Comparison of ENCODE assay signal across 7 cellular contexts in the genomic region with DNA sequence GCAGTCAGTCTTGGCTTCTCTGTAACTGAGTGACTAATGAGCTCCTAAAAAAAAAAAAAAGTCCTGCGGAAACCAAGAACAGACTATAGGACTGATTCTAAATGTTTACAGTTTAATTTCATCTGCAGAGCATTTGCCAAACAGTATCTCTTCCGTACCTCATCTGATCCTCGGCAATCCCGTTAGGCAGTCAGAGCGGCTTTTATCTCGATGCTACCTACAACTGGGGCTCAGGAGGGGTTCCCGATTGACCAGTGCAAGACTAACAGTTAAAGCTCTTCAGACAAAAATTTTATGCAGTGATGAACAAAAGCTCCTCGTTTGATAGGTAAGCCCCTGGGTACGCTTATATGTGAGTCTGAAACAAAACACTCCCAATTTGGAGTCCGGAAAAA. TPM values are rescaled to one million over a fixed set of nuclear protein-coding genes. Genes with fewer than 3 reads are reported as not detected.
DNase-seq lines count a peak whose midpoint lies in the region; ATAC-seq and TF ChIP-seq lines count a peak whose summit lies in the region.

No MANE protein-coding gene starts in this region.

- H3K79me2 ChIP-seq in GM23338 (replicated peaks; ENCODE audit: insufficient read depth) (peaks cover 87% of the 10 kb centered on the region), OCI-LY3 (ENCODE audit: low read length) (peaks cover 96% of the 10 kb centered on the region)

- H3K9me3 Mint-ChIP-seq in GM23338, result no peaks in the 10 kb centered on the region

- H3F3A ChIP-seq in GM23338 (replicated peaks; ENCODE audit: low read depth), result no peaks in the 10 kb centered on the region

- peaks cover 22% of the 10 kb centered on the region for H3K4me1 Mint-ChIP-seq in GM23338

- H3K36me3 ChIP-seq in GM23338 (ENCODE audit: insufficient read depth) (no peaks in the 10 kb centered on the region), OCI-LY3 (replicated peaks; ENCODE audit: low read depth, low read length) (no peaks in the 10 kb centered on the region), mucosa of descending colon (ENCODE audit: low read depth) (peaks cover 3% of the 10 kb centered on the region)

- in situ Hi-C loops in G401 (cut with HindIII; ENCODE audit: low sequenced_read_pairs), result no loop called here

- peak overlapping the region; percentile 89 for H3K9ac ChIP-seq in OCI-LY3 (ENCODE audit: low read length)

- no peaks in the 10 kb centered on the region for H3K36me3 Mint-ChIP-seq in GM23338 (ENCODE audit: low read depth)

- peaks cover 14% of the 10 kb centered on the region for H3K27me3 Mint-ChIP-seq in GM23338 (ENCODE audit: insufficient read depth, low read depth, poor library complexity)

- H3K27ac ChIP-seq in GM23338 (ENCODE audit: low read depth) (0 out of 2 replicates have a peak overlapping the region, but pooled peaks have one; percentile 45), OCI-LY3 (ENCODE audit: low read length) (peak overlapping the region; percentile 78)

- H3K4me3 Mint-ChIP-seq in GM23338, result peak overlapping the region; percentile 99

- H3K9me3 ChIP-seq in OCI-LY3 (ENCODE audit: insufficient read depth, low read length) (no peaks in the 10 kb centered on the region), mucosa of descending colon (no peaks in the 10 kb centered on the region)

- intact Hi-C loops in mucosa of descending colon (cut with DNase I, micrococcal nuclease), result no loop called here

- DNase-seq in ELR (ENCODE audit: low read depth), result peak; percentile 45
- peak; percentile 23 for DNase-seq in GM23338 (ENCODE audit: low spot score)
- peak; percentile 30 for DNase-seq in central memory CD4-positive, alpha-beta T cell
- no peak for DNase-seq in mucosa of descending colon
- DNase-seq in medulla oblongata (ENCODE audit: extremely low spot score), result no peak
- no peak for DNase-seq in G401 (ENCODE audit: low spot score)

- H3K27ac Mint-ChIP-seq in GM23338, result peak overlapping the region; percentile 99

- no peaks in the 10 kb centered on the region for H3K27me3 ChIP-seq in GM23338 (ENCODE audit: insufficient read depth)
- no peaks in the 10 kb centered on the region for H3K27me3 ChIP-seq in OCI-LY3 (ENCODE audit: low read depth, low read length)

- H3K4me3 ChIP-seq in GM23338 (peak overlapping the region; percentile 81), OCI-LY3 (ENCODE audit: low read length) (peak overlapping the region; percentile 85), mucosa of descending colon (peak overlapping the region; percentile 25)

- H3K4me2 ChIP-seq in GM23338, result peak overlapping the region; percentile 83
- H3K4me2 ChIP-seq in OCI-LY3 (ENCODE audit: low read length), result peak overlapping the region; percentile 90

- peak; percentile 5; the same call in 2 of the 3 replicates for ATAC-seq in GM23338
- no peak for ATAC-seq in mucosa of descending colon

- no peak for TF ChIP-seq CTCF in GM23338 (conservative IDR thresholded peaks at IDR 0.05; ENCODE audit: low read depth in 2 of 2)
- no peak for TF ChIP-seq CTCF in OCI-LY3 (IDR thresholded peaks at IDR 0.05; ENCODE audit: low read depth, low read length)
- TF ChIP-seq CTCF in mucosa of descending colon (IDR thresholded peaks at IDR 0.05), result no peak

- H3K4me1 ChIP-seq in GM23338 (ENCODE audit: insufficient read depth) (peaks cover 5% of the 10 kb centered on the region), OCI-LY3 (ENCODE audit: low read length) (peaks cover 35% of the 10 kb centered on the region), mucosa of descending colon (ENCODE audit: low read depth) (peaks cover 29% of the 10 kb centered on the region)

- H4K20me1 ChIP-seq in GM23338 (replicated peaks; ENCODE audit: insufficient read depth) (no peaks in the 10 kb centered on the region), OCI-LY3 (ENCODE audit: insufficient read depth, low read length) (no peaks in the 10 kb centered on the region)

- H3K9me2 ChIP-seq in GM23338 (ENCODE audit: insufficient read depth), result no peaks in the 10 kb centered on the region

- H2AFZ ChIP-seq in GM23338 (peak overlapping the region; percentile 34; the same call in 1 of the 2 replicates), OCI-LY3 (ENCODE audit: low read depth, low read length) (peak overlapping the region; percentile 82; the same call in 1 of the 2 replicates)

TF ChIP-seq in GM23338, 12 proteins besides CTCF, POLR2A, EP300 and RAD21:
- TF ChIP-seq ZNF114 (CRISPR knock-in tag; IDR thresholded peaks at IDR 0.05) (no peak), STAT1 (IDR thresholded peaks at IDR 0.05; ENCODE audit: unreplicated experiment) (no peak), CREB1 (CRISPR knock-in tag; IDR thresholded peaks at IDR 0.05; ENCODE audit: low read depth) (no peak)
- TF ChIP-seq, protein P1, sequence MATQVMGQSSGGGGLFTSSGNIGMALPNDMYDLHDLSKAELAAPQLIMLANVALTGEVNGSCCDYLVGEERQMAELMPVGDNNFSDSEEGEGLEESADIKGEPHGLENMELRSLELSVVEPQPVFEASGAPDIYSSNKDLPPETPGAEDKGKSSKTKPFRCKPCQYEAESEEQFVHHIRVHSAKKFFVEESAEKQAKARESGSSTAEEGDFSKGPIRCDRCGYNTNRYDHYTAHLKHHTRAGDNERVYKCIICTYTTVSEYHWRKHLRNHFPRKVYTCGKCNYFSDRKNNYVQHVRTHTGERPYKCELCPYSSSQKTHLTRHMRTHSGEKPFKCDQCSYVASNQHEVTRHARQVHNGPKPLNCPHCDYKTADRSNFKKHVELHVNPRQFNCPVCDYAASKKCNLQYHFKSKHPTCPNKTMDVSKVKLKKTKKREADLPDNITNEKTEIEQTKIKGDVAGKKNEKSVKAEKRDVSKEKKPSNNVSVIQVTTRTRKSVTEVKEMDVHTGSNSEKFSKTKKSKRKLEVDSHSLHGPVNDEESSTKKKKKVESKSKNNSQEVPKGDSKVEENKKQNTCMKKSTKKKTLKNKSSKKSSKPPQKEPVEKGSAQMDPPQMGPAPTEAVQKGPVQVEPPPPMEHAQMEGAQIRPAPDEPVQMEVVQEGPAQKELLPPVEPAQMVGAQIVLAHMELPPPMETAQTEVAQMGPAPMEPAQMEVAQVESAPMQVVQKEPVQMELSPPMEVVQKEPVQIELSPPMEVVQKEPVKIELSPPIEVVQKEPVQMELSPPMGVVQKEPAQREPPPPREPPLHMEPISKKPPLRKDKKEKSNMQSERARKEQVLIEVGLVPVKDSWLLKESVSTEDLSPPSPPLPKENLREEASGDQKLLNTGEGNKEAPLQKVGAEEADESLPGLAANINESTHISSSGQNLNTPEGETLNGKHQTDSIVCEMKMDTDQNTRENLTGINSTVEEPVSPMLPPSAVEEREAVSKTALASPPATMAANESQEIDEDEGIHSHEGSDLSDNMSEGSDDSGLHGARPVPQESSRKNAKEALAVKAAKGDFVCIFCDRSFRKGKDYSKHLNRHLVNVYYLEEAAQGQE (IDR thresholded peaks at IDR 0.05; ENCODE audit: unreplicated experiment), result no peak
TF ChIP-seq in GM23338: peak in this region for 0.

RNA-seq across cellular contexts. Expression of a gene that starts 0.6 kb away (rescaled TPM):
- total RNA-seq in GM23338 (2014; rRNA removed; shearing (Covaris generic)), result 25.9 and 26.5 TPM in 2 replicates
- 15.2 and 22.2 TPM in 2 replicates for polyA plus RNA-seq in GM23338 (2016; fragmentation: Nextera tagmentation; extraction: Ambion mirVana)
- total RNA-seq in mucosa of descending colon, result 1 to 10 TPM; 1.9 to 4.3 (median 2.5) TPM
- 34.5 and 41.8 TPM in 2 replicates for total RNA-seq in G401 (2014; rRNA removed; shearing (Covaris generic))

RNA-seq across cellular contexts. Expression of a gene that starts 0.9 kb away (rescaled TPM):
- 13.0 and 19.8 TPM in 2 replicates for total RNA-seq in GM23338 (2014; rRNA removed; shearing (Covaris generic))
- polyA plus RNA-seq in GM23338 (2016; fragmentation: Nextera tagmentation; extraction: Ambion mirVana), result 6.2 and 9.0 TPM in 2 replicates
- 10 to 100 TPM; 16.4 to 23.2 (median 17.1) TPM for total RNA-seq in mucosa of descending colon
- 13.9 and 30.4 TPM in 2 replicates for total RNA-seq in G401 (2014; rRNA removed; shearing (Covaris generic))

Comparison
In these comparisons a context has a peak if more than half of its experiments do, and no peak if none do; other contexts are left out.
1. DNase-seq: peak in ELR (single experiment), GM23338 (single experiment) and central memory CD4-positive, alpha-beta T cell (single experiment); none in mucosa of descending colon (0 of 3), medulla oblongata (single experiment) and G401 (single experiment).
2. H3K4me3 ChIP-seq: peak in every context shown above with its lines; median percentile 85 in OCI-LY3; 81 in GM23338; 25 in mucosa of descending colon.